Comparison of ENCODE assay signal across 8 cellular contexts in genomic region chr5:134226441-134227192, GRCh38. TPM values are rescaled to one million over a fixed set of nuclear protein-coding genes. Genes with fewer than 3 reads are reported as not detected.
DNase-seq lines count a peak whose midpoint lies in the region; ATAC-seq lines count a peak whose summit lies in the region.

No MANE protein-coding gene starts in this region.

- H3K27me3 ChIP-seq in muscle layer of colon (ENCODE audit: control insufficient read depth in 1 of 2, insufficient read depth in 2 of 2, low read length in 2 of 2) = no peaks in the 10 kb centered on the region

- H3K36me3 Mint-ChIP-seq in T-helper 17 cell (ENCODE audit: low read depth) = peaks cover 10% of the 10 kb centered on the region
- peaks cover 38% of the 10 kb centered on the region for H3K36me3 Mint-ChIP-seq in effector memory CD8-positive, alpha-beta T cell (ENCODE audit: insufficient read depth)

- H3K4me3 Mint-ChIP-seq in T-helper 17 cell = peak overlapping the region; percentile 99
- H3K4me3 Mint-ChIP-seq in effector memory CD8-positive, alpha-beta T cell = peak overlapping the region; percentile 98 to 99

- H3K9ac ChIP-seq in muscle layer of colon (ENCODE audit: low read length) = peak overlapping the region; percentile 97

- H3K9me3 Mint-ChIP-seq in effector memory CD8-positive, alpha-beta T cell = no peaks in the 10 kb centered on the region

- H3K27me3 Mint-ChIP-seq in T-helper 17 cell = no peaks in the 10 kb centered on the region
- no peaks in the 10 kb centered on the region for H3K27me3 Mint-ChIP-seq in effector memory CD8-positive, alpha-beta T cell

- DNase-seq in activated CD4-positive, CD25-positive, alpha-beta regulatory T cell treated with anti-CD3 and anti-CD28 coated beads, Interleukin-2, amount 50 U/mL, for 16 hours (ENCODE audit: low read depth, low spot score) = peak; percentile 63
- DNase-seq in activated CD4-positive, CD25-positive, alpha-beta regulatory T cell treated with anti-CD3 and anti-CD28 coated beads, Interleukin-2, amount 50 U/mL, for 72 hours = no peak
- DNase-seq in T-helper 17 cell (peak in 2 of 3 donors; percentile 75 to 83), cortex of kidney (lab: John Stamatoyannopoulos, UW) (no peak), AG08395 (ENCODE audit: low spot score) (no peak)
- peak in 2 of 3 experiments; percentile 89 to 91 for DNase-seq in effector memory CD8-positive, alpha-beta T cell

- H3K36me3 ChIP-seq in muscle layer of colon (ENCODE audit: insufficient read depth, low read length) = no peaks in the 10 kb centered on the region

- peaks cover 29% of the 10 kb centered on the region for H3K4me1 Mint-ChIP-seq in T-helper 17 cell
- peaks cover 31 to 41% of the 10 kb centered on the region in 2 donors for H3K4me1 Mint-ChIP-seq in effector memory CD8-positive, alpha-beta T cell (ENCODE audit: low read depth in 2 of 2)

- peaks cover 38% of the 10 kb centered on the region for H3K4me1 ChIP-seq in muscle layer of colon (ENCODE audit: insufficient read depth, low read length)

- ATAC-seq in HG03066 (IDR thresholded peaks at IDR 0.05; ENCODE audit: low read depth, unreplicated experiment) = peak; percentile 28
- peak; percentile 81 for ATAC-seq in T-helper 17 cell
- ATAC-seq in effector memory CD8-positive, alpha-beta T cell (replicated peaks) = peak; percentile 75

- peak overlapping the region; percentile 94 to 99 for H3K4me3 ChIP-seq in muscle layer of colon (ENCODE audit: low read depth in 1 of 2, low read length in 2 of 2)

- H3K9me3 ChIP-seq in T-helper 17 cell (ENCODE audit: control insufficient read depth, low read length, poor library complexity, severe bottlenecking) (no peaks in the 10 kb centered on the region), muscle layer of colon (ENCODE audit: low read length) (no peaks in the 10 kb centered on the region)

- H3K27ac ChIP-seq in muscle layer of colon (ENCODE audit: low read depth, low read length) = peak overlapping the region; percentile 100

- H3K27ac Mint-ChIP-seq in T-helper 17 cell = peak overlapping the region; percentile 99
- peak overlapping the region; percentile 100 for H3K27ac Mint-ChIP-seq in effector memory CD8-positive, alpha-beta T cell

RNA-seq across cellular contexts. Expression of gene PPP2CA, which starts 0.7 kb away (rescaled TPM):
- total RNA-seq in T-helper 17 cell = 100 to 1,000 TPM; 233 to 239 TPM

RNA-seq across cellular contexts. Expression of gene SKP1, which starts 49.9 kb away (rescaled TPM):
- 100 to 1,000 TPM; 284 to 339 TPM for total RNA-seq in T-helper 17 cell

Comparison
In these comparisons a context has a peak if more than half of its experiments do, and no peak if none do; other contexts are left out.
1. DNase-seq: peak in activated CD4-positive, CD25-positive, alpha-beta regulatory T cell treated with anti-CD3 and anti-CD28 coated beads, Interleukin-2, amount 50 U/mL, for 16 hours (single experiment), T-helper 17 cell (2 of 3) and effector memory CD8-positive, alpha-beta T cell (2 of 3); none in activated CD4-positive, CD25-positive, alpha-beta regulatory T cell treated with anti-CD3 and anti-CD28 coated beads, Interleukin-2, amount 50 U/mL, for 72 hours (single experiment), cortex of kidney (single experiment) and AG08395 (single experiment).
2. ATAC-seq: peak in every context shown above with its lines; median percentile 81 in T-helper 17 cell; 75 in effector memory CD8-positive, alpha-beta T cell; 28 in HG03066.